In the genomic region with DNA sequence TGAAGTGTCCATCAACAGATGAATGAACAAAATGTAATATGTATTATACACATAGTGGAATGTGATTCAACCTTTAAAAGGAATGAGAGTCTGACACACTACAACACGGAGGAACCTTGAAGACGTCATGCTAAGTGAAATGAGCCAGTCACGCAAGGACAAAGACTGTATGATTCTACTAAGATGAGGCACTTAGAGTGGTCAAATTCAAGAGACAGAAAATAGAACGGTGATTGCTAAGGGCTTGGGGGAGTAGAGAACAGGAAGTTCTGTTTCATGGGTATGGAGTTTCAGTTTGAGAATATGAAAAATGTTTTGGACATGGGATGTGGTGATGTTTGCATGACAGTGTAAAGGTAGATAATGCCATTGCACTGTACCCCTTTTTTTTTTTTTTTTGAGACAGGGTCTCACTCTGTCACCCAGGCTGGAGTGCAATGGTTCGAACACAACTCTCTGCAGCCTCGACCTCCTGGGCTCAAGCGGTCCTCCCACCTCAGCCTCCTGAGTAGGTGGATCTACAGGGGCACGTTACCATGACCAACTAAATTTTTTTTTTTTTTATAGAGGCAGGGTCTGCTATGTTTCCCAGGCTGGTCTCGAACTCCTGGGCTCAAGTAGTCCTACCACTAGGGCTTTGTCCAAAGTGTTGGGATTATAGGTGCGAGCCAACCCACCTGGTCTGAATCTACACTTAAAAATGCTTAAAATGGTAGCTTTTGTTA, we compare ENCODE assay signal across 9 cellular contexts.
DNase-seq lines count a peak whose midpoint lies in the region; ATAC-seq, FAIRE-seq and TF ChIP-seq lines count a peak whose summit lies in the region.
"Had no signal": no experiment of that assay in that cellular context is flagged by ENCODE, and none has a peak within 500 bp of the region (broad histone marks: within the 10 kb centered on the region; RNA-seq: fewer than 3 reads in every experiment).

No MANE protein-coding gene starts in this region.

- H3K4me3 ChIP-seq in brain microvascular endothelial cell (ENCODE audit: low read depth, low read length) = no peak overlapping the region

- in situ Hi-C loops in KBM-7 (cut with MboI; ENCODE audit: low pct_unique_long_range_greater_than_20kb, low sequenced_read_pairs) = no loop called here
- in situ Hi-C loops in brain microvascular endothelial cell (cut with HindIII; ENCODE audit: low pct_ligation_motif_present, low sequenced_read_pairs) = no loop called here

- H3K27ac Mint-ChIP-seq in effector memory CD8-positive, alpha-beta T cell = peak overlapping the region; percentile 94 to 97

- no peaks in the 10 kb centered on the region for H3K36me3 ChIP-seq in brain microvascular endothelial cell (replicated peaks)

- no peaks in the 10 kb centered on the region for H3K9me3 Mint-ChIP-seq in effector memory CD8-positive, alpha-beta T cell

- H3K4me3 Mint-ChIP-seq in effector memory CD8-positive, alpha-beta T cell = peak overlapping the region; percentile 87 to 88

- H3K27me3 Mint-ChIP-seq in effector memory CD8-positive, alpha-beta T cell = no peaks in the 10 kb centered on the region

- no peak overlapping the region for H3K27ac ChIP-seq in brain microvascular endothelial cell

- peaks cover 3% of the 10 kb centered on the region for H3K27me3 ChIP-seq in brain microvascular endothelial cell (replicated peaks)

- DNase-seq in KBM-7 (peak; percentile 93), H54 (ENCODE audit: insufficient read length, low spot score) (no peak), brain microvascular endothelial cell (no peak), iPS-NIHi11 (ENCODE audit: low spot score) (no peak)
- no peak for DNase-seq in effector memory CD8-positive, alpha-beta T cell
- DNase-seq in activated effector memory CD4-positive, alpha-beta T cell treated with Interleukin-2 at 50 U/mL for 16 hours = no peak

- no peak for TF ChIP-seq CTCF in brain microvascular endothelial cell (IDR thresholded peaks at IDR 0.05; ENCODE audit: low read depth, low read length, missing control alignments)

- peaks cover 61 to 69% of the 10 kb centered on the region in 2 donors for H3K4me1 Mint-ChIP-seq in effector memory CD8-positive, alpha-beta T cell (ENCODE audit: low read depth in 2 of 2)

- peaks cover 15% of the 10 kb centered on the region for H3K36me3 Mint-ChIP-seq in effector memory CD8-positive, alpha-beta T cell (ENCODE audit: insufficient read depth)

- peak; percentile 55 for ATAC-seq in GM18517 (IDR thresholded peaks at IDR 0.05; ENCODE audit: unreplicated experiment)
- peak; percentile 42 for ATAC-seq in GM21619 (IDR thresholded peaks at IDR 0.05; ENCODE audit: unreplicated experiment)
- no peak for ATAC-seq in effector memory CD8-positive, alpha-beta T cell (replicated peaks)
- ATAC-seq: HCT116 had no signal

- no peak for FAIRE-seq in H54 (lab: Jason Lieb, UNC)

- TF ChIP-seq POLR2A in H54 (IDR thresholded peaks at IDR 0.05; ENCODE audit: low read depth, low read length) = no peak
